ENCODE assay signal across 23 cellular contexts in genomic region chr5:16067415-16067814, GRCh38.
DNase-seq lines count a peak whose midpoint lies in the region; ATAC-seq, FAIRE-seq and TF ChIP-seq lines count a peak whose summit lies in the region.
"Had no signal": no experiment of that assay in that cellular context is flagged by ENCODE, and none has a peak within 500 bp of the region (broad histone marks: within the 10 kb centered on the region; RNA-seq: fewer than 3 reads in every experiment).

No MANE protein-coding gene starts in this region.

- no peak overlapping the region for H3K27ac ChIP-seq in DND-41 (ENCODE audit: low read length)
- no peak overlapping the region for H3K27ac ChIP-seq in KMS-11
- no peak overlapping the region for H3K27ac ChIP-seq in GM12878 (ENCODE audit: control insufficient read depth, insufficient read depth)
- H3K27ac ChIP-seq in upper lobe of right lung, result no peak overlapping the region
- H3K27ac ChIP-seq: 22Rv1, BLaER1, GM23248 had no signal

- intact Hi-C loops in GM12878 (cut with micrococcal nuclease; ENCODE audit: unreplicated experiment), result loop anchor here (1.0 to 5.0 kb wide), 2 partner anchors 62 to 400 kb away; partner anchors contain the start of gene ZNF622
- intact Hi-C loops in upper lobe of right lung (cut with DNase I), result no loop called here

- no peak overlapping the region for H3K9ac ChIP-seq in DND-41 (ENCODE audit: low read depth, low read length)
- no peak overlapping the region for H3K9ac ChIP-seq in KMS-11
- no peak overlapping the region for H3K9ac ChIP-seq in GM12878 (ENCODE audit: control insufficient read depth, insufficient read depth, low read length)
- H3K9ac ChIP-seq: BLaER1, GM23248 had no signal

- FAIRE-seq in GM12878 (lab: Jason Lieb, UNC), result no peak

- TF ChIP-seq POLR2A in GM12878 (IDR thresholded peaks at IDR 0.05; ENCODE audit: low read depth, low read length), result no peak

- H4K20me1 ChIP-seq in DND-41 (ENCODE audit: insufficient read depth, low read length) (no peaks in the 10 kb centered on the region), KMS-11 (ENCODE audit: insufficient read depth) (no peaks in the 10 kb centered on the region), GM12878 (ENCODE audit: control insufficient read depth, insufficient read depth) (no peaks in the 10 kb centered on the region)
- H4K20me1 ChIP-seq: BLaER1 had no signal

- RAD21 ChIA-PET in GM12878 (lab: Charles Lee; ENCODE audit: unreplicated experiment), result no interaction called here

- no peak overlapping the region for H3K4me2 ChIP-seq in DND-41 (ENCODE audit: insufficient read depth, low read length)
- peak overlapping the region; percentile 73 for H3K4me2 ChIP-seq in KMS-11
- H3K4me2 ChIP-seq in GM12878 (ENCODE audit: control insufficient read depth, insufficient read depth), result no peak overlapping the region
- H3K4me2 ChIP-seq: BLaER1 had no signal

- H3K9me3 ChIP-seq in DND-41 (ENCODE audit: insufficient read depth, low read length, severe bottlenecking) (no peaks in the 10 kb centered on the region), GM12878 (replicated peaks; ENCODE audit: control insufficient read depth, insufficient read depth, low read length) (no peaks in the 10 kb centered on the region; the same call in 2 of the 3 replicates), upper lobe of right lung (no peaks in the 10 kb centered on the region)
- H3K9me3 ChIP-seq: BLaER1, Caco-2, MG63 had no signal

- peaks cover 5% of the 10 kb centered on the region for H3K4me1 ChIP-seq in DND-41 (ENCODE audit: insufficient read depth, low read length)
- peaks cover 37% of the 10 kb centered on the region for H3K4me1 ChIP-seq in KMS-11 (ENCODE audit: low read depth, poor library complexity, severe bottlenecking)
- no peaks in the 10 kb centered on the region for H3K4me1 ChIP-seq in GM12878 (ENCODE audit: control insufficient read depth, insufficient read depth, low read length)
- H3K4me1 ChIP-seq in upper lobe of right lung, result no peaks in the 10 kb centered on the region
- H3K4me1 ChIP-seq: BLaER1, Caco-2 had no signal

- BruUV-seq in GM12878 (replicated peaks; lab: Mats Ljungman, UMichigan), result no TSS peak

- in situ Hi-C loops in GM12878 (cut with MboI), result no loop called here

- 35% methylated on average over 7 of the region's 7 CpGs for WGBS in GM12878 (ENCODE audit: insufficient coverage, insufficient replicate concordance, low lambda C conversion rate, missing lambda C conversion rate)

- no peak for TF ChIP-seq RAD21 in GM12878 (IDR thresholded peaks at IDR 0.05; ENCODE audit: insufficient read depth, low read depth, low read length)

- H3K79me2 ChIP-seq in DND-41 (ENCODE audit: insufficient read depth, low read length) (no peaks in the 10 kb centered on the region), KMS-11 (ENCODE audit: insufficient read depth, low read depth) (no peaks in the 10 kb centered on the region), GM12878 (ENCODE audit: control insufficient read depth, insufficient read depth, low read length) (no peaks in the 10 kb centered on the region)

- POLR2A ChIA-PET in GM12878 (lab: Charles Lee), result no interaction called here

- H3K27me3 ChIP-seq in DND-41 (ENCODE audit: insufficient read depth, low read length, poor library complexity), result no peaks in the 10 kb centered on the region
- H3K27me3 ChIP-seq in KMS-11 (ENCODE audit: insufficient read depth, low read depth), result peaks cover 10% of the 10 kb centered on the region
- no peaks in the 10 kb centered on the region for H3K27me3 ChIP-seq in GM12878 (replicated peaks in 1 of 2; ENCODE audit: control insufficient read depth in 2 of 2, insufficient read depth in 2 of 2, low read length in 1 of 2)
- H3K27me3 ChIP-seq in upper lobe of right lung, result no peaks in the 10 kb centered on the region
- H3K27me3 ChIP-seq: BLaER1, MG63 had no signal

- TF ChIP-seq EP300 in GM12878 (IDR thresholded peaks at IDR 0.05; ENCODE audit: borderline replicate concordance in 1 of 2, control insufficient read depth in 1 of 2, low read depth in 2 of 2, low read length in 2 of 2), result peak; percentile 88 to 91; a peak in 3 of 4 replicates

- DNase-seq in DND-41 (peak; percentile 64), GM12878 (ENCODE audit: low read depth, low spot score) (peak; percentile 40), upper lobe of right lung (no peak), activated T-cell treated with anti-CD3 and anti-CD28 coated beads for 4 hours (no peak), SHP77 treated with DMSO at 0.1 percent for 48 hours (lab: John Stamatoyannopoulos, UW) (no peak), SIG-M5 (lab: John Stamatoyannopoulos, UW) (no peak)
- DNase-seq: ACHN; Caco-2; CD4-positive, alpha-beta T cell; GM23248; H9; HFFc6; MG63; NCI-H1048; NCI-H1417 treated with DMSO at 0.1 percent for 48 hours; NCI-H187; NCI-H446; NCI-H69 had no signal

- TF ChIP-seq CTCF in DND-41 (IDR thresholded peaks at IDR 0.05; ENCODE audit: borderline replicate concordance, extremely low read depth, low read length, poor library complexity, severe bottlenecking) (no peak), KMS-11 (conservative IDR thresholded peaks at IDR 0.05; ENCODE audit: low read depth, low read length) (no peak), GM12878 (IDR thresholded peaks at IDR 0.05 in 2 of 3, conservative IDR thresholded peaks at IDR 0.05 in 1 of 3; ENCODE audit: control insufficient read depth in 2 of 3, extremely low read depth in 1 of 3, insufficient read depth in 1 of 3, low read depth in 3 of 3, low read length in 3 of 3) (no peak), upper lobe of right lung (IDR thresholded peaks at IDR 0.05) (no peak)

- CTCF ChIA-PET in GM12878 (lab: Yijun Ruan, JAX), result no interaction called here

- H3K36me3 ChIP-seq in DND-41 (ENCODE audit: insufficient read depth, low read length) (no peaks in the 10 kb centered on the region), KMS-11 (ENCODE audit: insufficient read depth) (no peaks in the 10 kb centered on the region), GM12878 (ENCODE audit: control insufficient read depth in 2 of 2, insufficient read depth in 2 of 2, low read length in 1 of 2) (no peaks in the 10 kb centered on the region), upper lobe of right lung (no peaks in the 10 kb centered on the region)
- H3K36me3 ChIP-seq: BLaER1, MG63 had no signal

- H3K4me3 ChIP-seq in DND-41 (ENCODE audit: low read depth in 1 of 2, low read length in 2 of 2) (no peak overlapping the region), KMS-11 (IDR thresholded peaks at IDR 0.05; ENCODE audit: insufficient read depth, low read depth, low read length) (no peak overlapping the region), GM12878 (no peak overlapping the region), upper lobe of right lung (no peak overlapping the region)
- H3K4me3 ChIP-seq: BLaER1, GM23248, MG63 had no signal

- H2AFZ ChIP-seq in DND-41 (ENCODE audit: low read depth, low read length) (no peak overlapping the region), KMS-11 (ENCODE audit: low read depth) (no peak overlapping the region), GM12878 (ENCODE audit: control insufficient read depth, low read depth, low read length) (no peak overlapping the region)
- H2AFZ ChIP-seq: GM23248 had no signal

- SMC1A ChIA-PET in GM12878 (lab: Charles Lee; ENCODE audit: uncharacterized antibody, unreplicated experiment), result interaction anchor here (1.3 kb wide), 1 partner anchor 93 kb away, joined by 4 read pairs; no protein-coding TSS in a partner anchor

- peak; percentile 91 for ATAC-seq in DND-41 (ENCODE audit: insufficient read depth, low read depth)
- ATAC-seq in HG02852 (IDR thresholded peaks at IDR 0.05; ENCODE audit: unreplicated experiment), result peak; percentile 55
- ATAC-seq in GM12878, result peak; percentile 97
- no peak for ATAC-seq in upper lobe of right lung
- ATAC-seq: Panc1 had no signal

TF ChIP-seq in GM12878, 131 proteins besides CTCF, POLR2A, EP300 and RAD21 (continues in another document):
- no peak for TF ChIP-seq SMAD5 (IDR thresholded peaks at IDR 0.05; ENCODE audit: low read depth)
- TF ChIP-seq YBX1 (IDR thresholded peaks at IDR 0.05), result no peak
- peak; percentile 64 for TF ChIP-seq ATF7 (IDR thresholded peaks at IDR 0.05; ENCODE audit: low read depth)
- TF ChIP-seq, protein P1, sequence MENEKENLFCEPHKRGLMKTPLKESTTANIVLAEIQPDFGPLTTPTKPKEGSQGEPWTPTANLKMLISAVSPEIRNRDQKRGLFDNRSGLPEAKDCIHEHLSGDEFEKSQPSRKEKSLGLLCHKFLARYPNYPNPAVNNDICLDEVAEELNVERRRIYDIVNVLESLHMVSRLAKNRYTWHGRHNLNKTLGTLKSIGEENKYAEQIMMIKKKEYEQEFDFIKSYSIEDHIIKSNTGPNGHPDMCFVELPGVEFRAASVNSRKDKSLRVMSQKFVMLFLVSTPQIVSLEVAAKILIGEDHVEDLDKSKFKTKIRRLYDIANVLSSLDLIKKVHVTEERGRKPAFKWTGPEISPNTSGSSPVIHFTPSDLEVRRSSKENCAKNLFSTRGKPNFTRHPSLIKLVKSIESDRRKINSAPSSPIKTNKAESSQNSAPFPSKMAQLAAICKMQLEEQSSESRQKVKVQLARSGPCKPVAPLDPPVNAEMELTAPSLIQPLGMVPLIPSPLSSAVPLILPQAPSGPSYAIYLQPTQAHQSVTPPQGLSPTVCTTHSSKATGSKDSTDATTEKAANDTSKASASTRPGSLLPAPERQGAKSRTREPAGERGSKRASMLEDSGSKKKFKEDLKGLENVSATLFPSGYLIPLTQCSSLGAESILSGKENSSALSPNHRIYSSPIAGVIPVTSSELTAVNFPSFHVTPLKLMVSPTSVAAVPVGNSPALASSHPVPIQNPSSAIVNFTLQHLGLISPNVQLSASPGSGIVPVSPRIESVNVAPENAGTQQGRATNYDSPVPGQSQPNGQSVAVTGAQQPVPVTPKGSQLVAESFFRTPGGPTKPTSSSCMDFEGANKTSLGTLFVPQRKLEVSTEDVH (IDR thresholded peaks at IDR 0.05; ENCODE audit: low read depth, partially characterized antibody), result no peak
- TF ChIP-seq CBX3 (IDR thresholded peaks at IDR 0.05; ENCODE audit: borderline replicate concordance, low read depth), result no peak
- TF ChIP-seq IKZF1 (conservative IDR thresholded peaks at IDR 0.05), result peak; percentile 74
- peak; percentile 45; the same call in 1 of the 2 replicates for TF ChIP-seq NR2F1 (conservative IDR thresholded peaks at IDR 0.05)
- TF ChIP-seq MTA2 (IDR thresholded peaks at IDR 0.05; ENCODE audit: low read depth), result peak; percentile 91
- TF ChIP-seq RUNX3 (IDR thresholded peaks at IDR 0.05; ENCODE audit: low read length), result peak; percentile 69
- TF ChIP-seq WRNIP1 (IDR thresholded peaks at IDR 0.05; ENCODE audit: borderline replicate concordance, low read depth, low read length), result no peak
- no peak for TF ChIP-seq PML (IDR thresholded peaks at IDR 0.05; ENCODE audit: low read length)

Comparison
In these comparisons a context has a peak if more than half of its experiments do, and no peak if none do; other contexts are left out.
1. DNase-seq: peak in DND-41 (single experiment) and GM12878 (single experiment); none in upper lobe of right lung (single experiment), activated T-cell treated with anti-CD3 and anti-CD28 coated beads for 4 hours (single experiment), SHP77 treated with DMSO at 0.1 percent for 48 hours (single experiment) and SIG-M5 (single experiment).